27 cellular contexts compared by ENCODE assay signal in genomic region chr1:180921386-180921785, GRCh38. TPM values are rescaled to one million over a fixed set of nuclear protein-coding genes. Genes with fewer than 3 reads are reported as not detected.
"Had no signal": no experiment of that assay in that cellular context is flagged by ENCODE, and none has a peak within 500 bp of the region (broad histone marks: within the 10 kb centered on the region; RNA-seq: fewer than 3 reads in every experiment).

No MANE protein-coding gene starts in this region.

- H3K4me3 ChIP-seq: heart left ventricle, psoas muscle, sigmoid colon, smooth muscle cell, transverse colon had no signal

- H3K27me3 Mint-ChIP-seq: activated CD4-positive, alpha-beta memory T cell treated with anti-CD3 and anti-CD28 coated beads for 36 hours had no signal

- H3K79me2 ChIP-seq: parathyroid adenoma had no signal

- H3K4me1 Mint-ChIP-seq: activated CD4-positive, alpha-beta T cell treated with anti-CD3 and anti-CD28 coated beads, Interleukin-2, amount 10 ng/mL, durations not matched to agents 24 days and 14 days; activated naive CD4-positive, alpha-beta T cell treated with anti-CD3 and anti-CD28 coated beads, Interleukin-2, amount 10 ng/mL, durations not matched to agents 7 days and 5 days had no signal

- H3K4me3 Mint-ChIP-seq: activated CD4-positive, alpha-beta memory T cell treated with anti-CD3 and anti-CD28 coated beads for 36 hours; activated CD4-positive, alpha-beta T cell treated with anti-CD3 and anti-CD28 coated beads, Interleukin-2, amount 10 ng/mL, durations not matched to agents 24 days and 14 days; activated naive CD4-positive, alpha-beta T cell treated with anti-CD3 and anti-CD28 coated beads, Interleukin-2, amount 10 ng/mL, durations not matched to agents 7 days and 5 days; activated T-cell treated with anti-CD3 and anti-CD28 coated beads, Interleukin-2, amount 50 U/mL, for 24 hours; naive thymus-derived CD8-positive, alpha-beta T cell had no signal

- H3K4me2 ChIP-seq: smooth muscle cell had no signal

- H3K27me3 ChIP-seq: heart left ventricle, sigmoid colon, transverse colon had no signal

- H3K36me3 Mint-ChIP-seq: activated CD4-positive, alpha-beta memory T cell treated with anti-CD3 and anti-CD28 coated beads for 36 hours; activated naive CD4-positive, alpha-beta T cell treated with anti-CD3 and anti-CD28 coated beads, Interleukin-2, amount 10 ng/mL, durations not matched to agents 7 days and 5 days; naive thymus-derived CD8-positive, alpha-beta T cell had no signal

- ATAC-seq: esophagus mucosa; heart left ventricle; left colon; naive thymus-derived CD8-positive, alpha-beta T cell; psoas muscle; SK-N-SH treated with all-trans-retinoic acid at 6 μM for 48 hours had no signal

- H3K27ac ChIP-seq: heart left ventricle, parathyroid adenoma, psoas muscle, sigmoid colon, transverse colon had no signal

- H3K9me3 Mint-ChIP-seq: activated CD4-positive, alpha-beta memory T cell treated with anti-CD3 and anti-CD28 coated beads for 36 hours; activated CD4-positive, alpha-beta T cell treated with anti-CD3 and anti-CD28 coated beads, Interleukin-2, amount 10 ng/mL, durations not matched to agents 24 days and 14 days; activated naive CD4-positive, alpha-beta T cell treated with anti-CD3 and anti-CD28 coated beads, Interleukin-2, amount 10 ng/mL, durations not matched to agents 7 days and 5 days; activated T-cell treated with anti-CD3 and anti-CD28 coated beads, Interleukin-2, amount 50 U/mL, for 24 hours; naive thymus-derived CD8-positive, alpha-beta T cell had no signal

- H3K9me3 ChIP-seq: heart left ventricle, psoas muscle, sigmoid colon, transverse colon had no signal

- DNase-seq: activated CD4-positive, alpha-beta memory T cell treated with anti-CD3 and anti-CD28 coated beads for 36 hours; activated CD4-positive, alpha-beta T cell treated with anti-CD3 and anti-CD28 coated beads, Interleukin-2, amount 10 ng/mL, durations not matched to agents 24 days and 14 days; activated CD4-positive, CD25-positive, alpha-beta regulatory T cell treated with anti-CD3 and anti-CD28 coated beads, Interleukin-2, amount 50 U/mL, for 72 hours; activated CD8-positive, alpha-beta memory T cell treated with anti-CD3 and anti-CD28 coated beads, Interleukin-2, amount 50 U/mL, for 48 hours; activated gamma-delta T cell; activated naive CD4-positive, alpha-beta T cell treated with anti-CD3 and anti-CD28 coated beads, Interleukin-2, amount 10 ng/mL, durations not matched to agents 7 days and 5 days; activated T-cell treated with anti-CD3 and anti-CD28 coated beads, Interleukin-2, amount 50 U/mL, for 24 hours; amniotic stem cell; caudate nucleus; foreskin fibroblast; islet precursor cell; left colon; midbrain; nucleus accumbens; psoas muscle; sigmoid colon; stimulated activated CD4-positive, alpha-beta T cell treated with anti-CD3 and anti-CD28 coated beads, Interleukin-15, amount 100 ng/mL, for 24 hours; stimulated activated CD4-positive, alpha-beta T cell treated with anti-CD3 and anti-CD28 coated beads, Interleukin-2, amount 100 ng/mL, for 24 hours; stimulated activated naive CD4-positive, alpha-beta T cell; T-helper 2 cell; transverse colon had no signal

- H2AFZ ChIP-seq: parathyroid adenoma had no signal

- H3K36me3 ChIP-seq: transverse colon had no signal

- H3K9ac ChIP-seq: parathyroid adenoma had no signal

- H3K27ac Mint-ChIP-seq: activated CD4-positive, alpha-beta memory T cell treated with anti-CD3 and anti-CD28 coated beads for 36 hours; activated CD4-positive, alpha-beta T cell treated with anti-CD3 and anti-CD28 coated beads, Interleukin-2, amount 10 ng/mL, durations not matched to agents 24 days and 14 days; activated naive CD4-positive, alpha-beta T cell treated with anti-CD3 and anti-CD28 coated beads, Interleukin-2, amount 10 ng/mL, durations not matched to agents 7 days and 5 days; activated T-cell treated with anti-CD3 and anti-CD28 coated beads, Interleukin-2, amount 50 U/mL, for 24 hours had no signal

RNA-seq across cellular contexts. Expression of gene KIAA1614, which starts 8.7 kb away (rescaled TPM):
- total RNA-seq: activated CD4-positive, alpha-beta memory T cell treated with anti-CD3 and anti-CD28 coated beads for 36 hours had no signal
